1 cellular context compared by ENCODE assay signal in genomic region chr7:71752171-71752935, GRCh38.
A peak's percentile ranks its signal among the peaks of the same experiment; 100 is the strongest.
TF ChIP-seq lines count a peak whose summit lies in the region.

No MANE protein-coding gene starts in this region.

TF ChIP-seq in HepG2, 621 proteins besides CTCF, POLR2A, EP300 and RAD21 (continued from another document and continues in another):
- TF ChIP-seq, protein P1, sequence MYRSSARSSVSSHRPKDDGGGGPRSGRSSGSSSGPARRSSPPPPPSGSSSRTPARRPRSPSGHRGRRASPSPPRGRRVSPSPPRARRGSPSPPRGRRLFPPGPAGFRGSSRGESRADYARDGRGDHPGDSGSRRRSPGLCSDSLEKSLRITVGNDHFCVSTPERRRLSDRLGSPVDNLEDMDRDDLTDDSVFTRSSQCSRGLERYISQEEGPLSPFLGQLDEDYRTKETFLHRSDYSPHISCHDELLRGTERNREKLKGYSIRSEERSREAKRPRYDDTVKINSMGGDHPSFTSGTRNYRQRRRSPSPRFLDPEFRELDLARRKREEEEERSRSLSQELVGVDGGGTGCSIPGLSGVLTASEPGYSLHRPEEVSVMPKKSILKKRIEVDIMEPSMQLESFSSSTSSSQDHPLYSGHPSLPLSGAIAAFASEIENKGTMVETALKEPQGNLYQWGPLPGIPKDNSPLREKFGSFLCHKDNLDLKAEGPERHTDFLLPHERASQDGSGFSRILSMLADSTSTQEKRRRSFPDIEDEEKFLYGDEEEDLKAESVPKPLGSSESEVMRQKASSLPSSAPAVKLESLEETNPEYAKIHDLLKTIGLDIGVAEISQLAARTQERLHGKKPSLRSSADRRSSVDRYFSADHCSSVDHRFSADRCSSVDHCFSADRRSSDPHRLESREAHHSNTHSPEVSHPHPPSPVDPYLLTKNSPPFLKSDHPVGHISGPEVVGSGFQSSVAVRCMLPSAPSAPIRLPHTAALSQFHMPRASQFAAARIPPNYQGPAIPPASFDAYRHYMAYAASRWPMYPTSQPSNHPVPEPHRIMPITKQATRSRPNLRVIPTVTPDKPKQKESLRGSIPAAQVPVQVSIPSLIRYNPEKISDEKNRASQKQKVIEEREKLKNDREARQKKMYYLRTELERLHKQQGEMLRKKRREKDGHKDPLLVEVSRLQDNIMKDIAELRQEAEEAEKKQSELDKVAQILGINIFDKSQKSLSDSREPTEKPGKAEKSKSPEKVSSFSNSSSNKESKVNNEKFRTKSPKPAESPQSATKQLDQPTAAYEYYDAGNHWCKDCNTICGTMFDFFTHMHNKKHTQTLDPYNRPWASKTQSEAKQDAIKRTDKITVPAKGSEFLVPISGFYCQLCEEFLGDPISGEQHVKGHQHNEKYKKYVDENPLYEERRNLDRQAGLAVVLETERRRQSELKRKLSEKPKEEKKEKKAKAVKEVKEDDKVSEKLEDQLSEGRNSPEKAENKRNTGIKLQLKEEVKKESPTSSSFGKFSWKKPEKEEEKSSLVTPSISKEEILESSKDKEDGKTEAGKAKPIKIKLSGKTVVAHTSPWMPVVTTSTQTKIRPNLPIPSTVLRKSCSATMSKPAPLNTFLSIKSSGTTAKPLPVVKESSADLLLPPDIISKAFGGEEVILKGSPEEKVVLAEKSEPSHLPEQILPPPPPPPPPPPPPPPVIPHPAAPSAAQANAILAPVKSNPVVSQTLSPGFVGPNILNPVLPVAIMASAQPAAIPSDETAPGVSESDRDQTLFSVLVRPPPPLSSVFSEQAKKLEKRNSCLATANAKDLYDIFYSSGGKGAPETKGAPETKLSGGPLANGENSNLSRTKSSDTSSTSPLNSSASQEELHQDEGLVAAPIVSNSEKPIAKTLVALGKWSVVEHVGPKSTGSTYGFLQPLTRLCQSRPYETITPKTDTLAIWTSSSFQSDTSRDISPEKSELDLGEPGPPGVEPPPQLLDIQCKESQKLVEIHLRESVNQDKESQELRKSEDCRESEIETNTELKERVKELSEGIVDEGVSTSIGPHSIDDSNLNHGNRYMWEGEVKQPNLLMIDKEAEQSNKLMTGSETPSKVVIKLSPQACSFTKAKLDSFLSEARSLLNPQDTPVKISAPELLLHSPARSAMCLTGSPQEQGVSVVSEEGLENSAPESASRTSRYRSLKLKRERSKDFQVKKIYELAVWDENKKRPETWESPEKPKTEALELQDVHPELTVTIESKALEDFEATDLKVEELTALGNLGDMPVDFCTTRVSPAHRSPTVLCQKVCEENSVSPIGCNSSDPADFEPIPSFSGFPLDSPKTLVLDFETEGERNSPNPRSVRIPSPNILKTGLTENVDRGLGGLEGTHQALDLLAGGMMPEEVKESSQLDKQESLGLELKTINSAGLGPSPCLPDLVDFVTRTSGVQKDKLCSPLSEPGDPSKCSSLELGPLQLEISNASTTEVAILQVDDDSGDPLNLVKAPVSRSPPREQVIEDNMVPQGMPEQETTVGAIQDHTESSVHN (CRISPR knock-in tag; IDR thresholded peaks at IDR 0.05): no peak
- TF ChIP-seq MAZ (IDR thresholded peaks at IDR 0.05; ENCODE audit: borderline replicate concordance, low read depth, low read length): no peak
- TF ChIP-seq MAZ (CRISPR knock-in tag; IDR thresholded peaks at IDR 0.05; ENCODE audit: low read depth): no peak
- TF ChIP-seq ZNF446 (CRISPR knock-in tag; IDR thresholded peaks at IDR 0.05): no peak
- no peak for TF ChIP-seq SRY (CRISPR knock-in tag; IDR thresholded peaks at IDR 0.05)
- TF ChIP-seq NCOA1 (CRISPR knock-in tag; IDR thresholded peaks at IDR 0.05): no peak
- no peak for TF ChIP-seq KLF16 (CRISPR knock-in tag; IDR thresholded peaks at IDR 0.05)
- no peak for TF ChIP-seq ZNF790 (CRISPR knock-in tag; IDR thresholded peaks at IDR 0.05; ENCODE audit: borderline replicate concordance)
- TF ChIP-seq ZBTB8A (CRISPR knock-in tag; IDR thresholded peaks at IDR 0.05; ENCODE audit: borderline replicate concordance, low read depth): no peak
- no peak for TF ChIP-seq PRPF4 (IDR thresholded peaks at IDR 0.05; ENCODE audit: low read depth, low read length, poor library complexity, severe bottlenecking)
- no peak for TF ChIP-seq ADNP (CRISPR knock-in tag; IDR thresholded peaks at IDR 0.05)
- no peak for TF ChIP-seq SCMH1 (CRISPR knock-in tag; IDR thresholded peaks at IDR 0.05; ENCODE audit: borderline replicate concordance)
- TF ChIP-seq ZNF24 (IDR thresholded peaks at IDR 0.05): no peak
- TF ChIP-seq ZNF687 (CRISPR knock-in tag; IDR thresholded peaks at IDR 0.05): peak; percentile 31; the same call in 1 of the 2 replicates
- TF ChIP-seq ZNF335 (CRISPR knock-in tag; IDR thresholded peaks at IDR 0.05): no peak
- no peak for TF ChIP-seq SIX4 (CRISPR knock-in tag; IDR thresholded peaks at IDR 0.05)
- no peak for TF ChIP-seq SALL1 (CRISPR knock-in tag; IDR thresholded peaks at IDR 0.05)
- TF ChIP-seq, protein P2, sequence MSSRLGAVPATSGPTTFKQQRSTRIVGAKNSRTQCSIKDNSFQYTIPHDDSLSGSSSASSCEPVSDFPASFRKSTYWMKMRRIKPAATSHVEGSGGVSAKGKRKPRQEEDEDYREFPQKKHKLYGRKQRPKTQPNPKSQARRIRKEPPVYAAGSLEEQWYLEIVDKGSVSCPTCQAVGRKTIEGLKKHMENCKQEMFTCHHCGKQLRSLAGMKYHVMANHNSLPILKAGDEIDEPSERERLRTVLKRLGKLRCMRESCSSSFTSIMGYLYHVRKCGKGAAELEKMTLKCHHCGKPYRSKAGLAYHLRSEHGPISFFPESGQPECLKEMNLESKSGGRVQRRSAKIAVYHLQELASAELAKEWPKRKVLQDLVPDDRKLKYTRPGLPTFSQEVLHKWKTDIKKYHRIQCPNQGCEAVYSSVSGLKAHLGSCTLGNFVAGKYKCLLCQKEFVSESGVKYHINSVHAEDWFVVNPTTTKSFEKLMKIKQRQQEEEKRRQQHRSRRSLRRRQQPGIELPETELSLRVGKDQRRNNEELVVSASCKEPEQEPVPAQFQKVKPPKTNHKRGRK (CRISPR knock-in tag; IDR thresholded peaks at IDR 0.05): peak; percentile 40; the same call in 1 of the 2 replicates
- TF ChIP-seq, protein P3, sequence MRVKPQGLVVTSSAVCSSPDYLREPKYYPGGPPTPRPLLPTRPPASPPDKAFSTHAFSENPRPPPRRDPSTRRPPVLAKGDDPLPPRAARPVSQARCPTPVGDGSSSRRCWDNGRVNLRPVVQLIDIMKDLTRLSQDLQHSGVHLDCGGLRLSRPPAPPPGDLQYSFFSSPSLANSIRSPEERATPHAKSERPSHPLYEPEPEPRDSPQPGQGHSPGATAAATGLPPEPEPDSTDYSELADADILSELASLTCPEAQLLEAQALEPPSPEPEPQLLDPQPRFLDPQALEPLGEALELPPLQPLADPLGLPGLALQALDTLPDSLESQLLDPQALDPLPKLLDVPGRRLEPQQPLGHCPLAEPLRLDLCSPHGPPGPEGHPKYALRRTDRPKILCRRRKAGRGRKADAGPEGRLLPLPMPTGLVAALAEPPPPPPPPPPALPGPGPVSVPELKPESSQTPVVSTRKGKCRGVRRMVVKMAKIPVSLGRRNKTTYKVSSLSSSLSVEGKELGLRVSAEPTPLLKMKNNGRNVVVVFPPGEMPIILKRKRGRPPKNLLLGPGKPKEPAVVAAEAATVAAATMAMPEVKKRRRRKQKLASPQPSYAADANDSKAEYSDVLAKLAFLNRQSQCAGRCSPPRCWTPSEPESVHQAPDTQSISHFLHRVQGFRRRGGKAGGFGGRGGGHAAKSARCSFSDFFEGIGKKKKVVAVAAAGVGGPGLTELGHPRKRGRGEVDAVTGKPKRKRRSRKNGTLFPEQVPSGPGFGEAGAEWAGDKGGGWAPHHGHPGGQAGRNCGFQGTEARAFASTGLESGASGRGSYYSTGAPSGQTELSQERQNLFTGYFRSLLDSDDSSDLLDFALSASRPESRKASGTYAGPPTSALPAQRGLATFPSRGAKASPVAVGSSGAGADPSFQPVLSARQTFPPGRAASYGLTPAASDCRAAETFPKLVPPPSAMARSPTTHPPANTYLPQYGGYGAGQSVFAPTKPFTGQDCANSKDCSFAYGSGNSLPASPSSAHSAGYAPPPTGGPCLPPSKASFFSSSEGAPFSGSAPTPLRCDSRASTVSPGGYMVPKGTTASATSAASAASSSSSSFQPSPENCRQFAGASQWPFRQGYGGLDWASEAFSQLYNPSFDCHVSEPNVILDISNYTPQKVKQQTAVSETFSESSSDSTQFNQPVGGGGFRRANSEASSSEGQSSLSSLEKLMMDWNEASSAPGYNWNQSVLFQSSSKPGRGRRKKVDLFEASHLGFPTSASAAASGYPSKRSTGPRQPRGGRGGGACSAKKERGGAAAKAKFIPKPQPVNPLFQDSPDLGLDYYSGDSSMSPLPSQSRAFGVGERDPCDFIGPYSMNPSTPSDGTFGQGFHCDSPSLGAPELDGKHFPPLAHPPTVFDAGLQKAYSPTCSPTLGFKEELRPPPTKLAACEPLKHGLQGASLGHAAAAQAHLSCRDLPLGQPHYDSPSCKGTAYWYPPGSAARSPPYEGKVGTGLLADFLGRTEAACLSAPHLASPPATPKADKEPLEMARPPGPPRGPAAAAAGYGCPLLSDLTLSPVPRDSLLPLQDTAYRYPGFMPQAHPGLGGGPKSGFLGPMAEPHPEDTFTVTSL (CRISPR knock-in tag; IDR thresholded peaks at IDR 0.05; ENCODE audit: borderline replicate concordance): no peak
- no peak for TF ChIP-seq ZNF564 (CRISPR knock-in tag; IDR thresholded peaks at IDR 0.05)
- TF ChIP-seq ARHGAP35 (CRISPR knock-in tag; IDR thresholded peaks at IDR 0.05; ENCODE audit: borderline replicate concordance): no peak
- TF ChIP-seq, protein P4, sequence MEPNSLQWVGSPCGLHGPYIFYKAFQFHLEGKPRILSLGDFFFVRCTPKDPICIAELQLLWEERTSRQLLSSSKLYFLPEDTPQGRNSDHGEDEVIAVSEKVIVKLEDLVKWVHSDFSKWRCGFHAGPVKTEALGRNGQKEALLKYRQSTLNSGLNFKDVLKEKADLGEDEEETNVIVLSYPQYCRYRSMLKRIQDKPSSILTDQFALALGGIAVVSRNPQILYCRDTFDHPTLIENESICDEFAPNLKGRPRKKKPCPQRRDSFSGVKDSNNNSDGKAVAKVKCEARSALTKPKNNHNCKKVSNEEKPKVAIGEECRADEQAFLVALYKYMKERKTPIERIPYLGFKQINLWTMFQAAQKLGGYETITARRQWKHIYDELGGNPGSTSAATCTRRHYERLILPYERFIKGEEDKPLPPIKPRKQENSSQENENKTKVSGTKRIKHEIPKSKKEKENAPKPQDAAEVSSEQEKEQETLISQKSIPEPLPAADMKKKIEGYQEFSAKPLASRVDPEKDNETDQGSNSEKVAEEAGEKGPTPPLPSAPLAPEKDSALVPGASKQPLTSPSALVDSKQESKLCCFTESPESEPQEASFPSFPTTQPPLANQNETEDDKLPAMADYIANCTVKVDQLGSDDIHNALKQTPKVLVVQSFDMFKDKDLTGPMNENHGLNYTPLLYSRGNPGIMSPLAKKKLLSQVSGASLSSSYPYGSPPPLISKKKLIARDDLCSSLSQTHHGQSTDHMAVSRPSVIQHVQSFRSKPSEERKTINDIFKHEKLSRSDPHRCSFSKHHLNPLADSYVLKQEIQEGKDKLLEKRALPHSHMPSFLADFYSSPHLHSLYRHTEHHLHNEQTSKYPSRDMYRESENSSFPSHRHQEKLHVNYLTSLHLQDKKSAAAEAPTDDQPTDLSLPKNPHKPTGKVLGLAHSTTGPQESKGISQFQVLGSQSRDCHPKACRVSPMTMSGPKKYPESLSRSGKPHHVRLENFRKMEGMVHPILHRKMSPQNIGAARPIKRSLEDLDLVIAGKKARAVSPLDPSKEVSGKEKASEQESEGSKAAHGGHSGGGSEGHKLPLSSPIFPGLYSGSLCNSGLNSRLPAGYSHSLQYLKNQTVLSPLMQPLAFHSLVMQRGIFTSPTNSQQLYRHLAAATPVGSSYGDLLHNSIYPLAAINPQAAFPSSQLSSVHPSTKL (CRISPR knock-in tag; IDR thresholded peaks at IDR 0.05): no peak
- TF ChIP-seq, protein P5, sequence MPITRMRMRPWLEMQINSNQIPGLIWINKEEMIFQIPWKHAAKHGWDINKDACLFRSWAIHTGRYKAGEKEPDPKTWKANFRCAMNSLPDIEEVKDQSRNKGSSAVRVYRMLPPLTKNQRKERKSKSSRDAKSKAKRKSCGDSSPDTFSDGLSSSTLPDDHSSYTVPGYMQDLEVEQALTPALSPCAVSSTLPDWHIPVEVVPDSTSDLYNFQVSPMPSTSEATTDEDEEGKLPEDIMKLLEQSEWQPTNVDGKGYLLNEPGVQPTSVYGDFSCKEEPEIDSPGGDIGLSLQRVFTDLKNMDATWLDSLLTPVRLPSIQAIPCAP (CRISPR knock-in tag; IDR thresholded peaks at IDR 0.05; ENCODE audit: low read depth): no peak
- no peak for TF ChIP-seq CBX5 (CRISPR knock-in tag; IDR thresholded peaks at IDR 0.05; ENCODE audit: borderline replicate concordance)
- TF ChIP-seq YEATS2 (CRISPR knock-in tag; IDR thresholded peaks at IDR 0.05; ENCODE audit: borderline replicate concordance): no peak
- peak; percentile 67; the same call in 1 of the 2 replicates for TF ChIP-seq GABPB1 (CRISPR knock-in tag; IDR thresholded peaks at IDR 0.05)
- TF ChIP-seq ZNF800 (CRISPR knock-in tag; IDR thresholded peaks at IDR 0.05): no peak
